21 cellular contexts compared by ENCODE assay signal in genomic region chr2:23589220-23589647, GRCh38.
DNase-seq lines count a peak whose midpoint lies in the region; ATAC-seq, FAIRE-seq and TF ChIP-seq lines count a peak whose summit lies in the region.
"Had no signal": no experiment of that assay in that cellular context is flagged by ENCODE, and none has a peak within 500 bp of the region (broad histone marks: within the 10 kb centered on the region; RNA-seq: fewer than 3 reads in every experiment).

No MANE protein-coding gene starts in this region.

- H3K27me3 Mint-ChIP-seq in glutamatergic neuron (ENCODE audit: unreplicated experiment) = peaks cover 11% of the 10 kb centered on the region

- TF ChIP-seq CTCF in RWPE2 (IDR thresholded peaks at IDR 0.05; ENCODE audit: poor library complexity, severe bottlenecking) (no peak), glutamatergic neuron (IDR thresholded peaks at IDR 0.05; ENCODE audit: partially characterized antibody, unreplicated experiment) (no peak), spleen (IDR thresholded peaks at IDR 0.05 in 8 of 11, conservative IDR thresholded peaks at IDR 0.05 in 3 of 11) (no peak)

- no peak overlapping the region for H3K9ac ChIP-seq in muscle layer of colon (ENCODE audit: low read length)
- H3K9ac ChIP-seq: GM23248 had no signal

- no peak overlapping the region for H3K4me3 Mint-ChIP-seq in glutamatergic neuron (ENCODE audit: unreplicated experiment)
- H3K4me3 Mint-ChIP-seq: activated CD4-positive, alpha-beta T cell treated with anti-CD3 and anti-CD28 coated beads, Interleukin-2, amount 10 ng/mL, durations not matched to agents 7 days and 5 days; CD4-positive, alpha-beta memory T cell; dendritic cell treated with granulocyte-macrophage colony-stimulating factor and Interleukin-4, amounts not matched to agents 40 ng/mL and 50 ng/mL, for 4 days; mesothelial cell of epicardium; T-helper 17 cell had no signal

- H3K4me1 ChIP-seq in RWPE2 (ENCODE audit: insufficient read depth, poor library complexity, severe bottlenecking) (no peaks in the 10 kb centered on the region), muscle layer of colon (ENCODE audit: insufficient read depth, low read length) (peaks cover 63% of the 10 kb centered on the region), spleen (peaks cover 0 to 15% (median 2%) of the 10 kb centered on the region in 6 donors)
- H3K4me1 ChIP-seq: breast epithelium had no signal

- WGBS in spleen, 5 donors = 81 to 88% (median 83%) methylated on average over 6 to 9 of the region's 9 CpGs

- no peak for TF ChIP-seq POLR2A in spleen (IDR thresholded peaks at IDR 0.05)

- DNase-seq in RWPE2 (ENCODE audit: low spot score) (peak; percentile 34), glutamatergic neuron (peak; percentile 52), spleen (peak; percentile 53), NCI-H82 (lab: John Stamatoyannopoulos, UW) (no peak), HTR-8/SVneo (ENCODE audit: insufficient read length, low spot score) (no peak)
- DNase-seq: activated CD4-positive, alpha-beta T cell treated with anti-CD3 and anti-CD28 coated beads, Interleukin-2, amount 10 ng/mL, durations not matched to agents 7 days and 5 days; CD4-positive, alpha-beta memory T cell; DMS79; GM23248; NCI-H1417 treated with DMSO at 0.1 percent for 48 hours; NCI-H748 treated with DMSO at 0.1 percent for 48 hours; OCI-M1; T-helper 17 cell had no signal

- H3K4me3 ChIP-seq in RWPE2 (ENCODE audit: severe bottlenecking) = no peak overlapping the region
- H3K4me3 ChIP-seq in muscle layer of colon (ENCODE audit: low read depth in 1 of 2, low read length in 2 of 2) = no peak overlapping the region
- no peak overlapping the region for H3K4me3 ChIP-seq in spleen
- H3K4me3 ChIP-seq: breast epithelium, GM23248, thoracic aorta had no signal

- H3K27ac Mint-ChIP-seq in glutamatergic neuron (ENCODE audit: unreplicated experiment) = peak overlapping the region; percentile 68
- H3K27ac Mint-ChIP-seq: activated CD4-positive, alpha-beta T cell treated with anti-CD3 and anti-CD28 coated beads, Interleukin-2, amount 10 ng/mL, durations not matched to agents 7 days and 5 days; CD4-positive, alpha-beta memory T cell; dendritic cell treated with granulocyte-macrophage colony-stimulating factor and Interleukin-4, amounts not matched to agents 40 ng/mL and 50 ng/mL, for 4 days; mesothelial cell of epicardium; T-helper 17 cell had no signal

- no peak for ATAC-seq in RWPE2 (ENCODE audit: low read depth)
- no peak for ATAC-seq in GM19455 (IDR thresholded peaks at IDR 0.05; ENCODE audit: unreplicated experiment)
- ATAC-seq: T-helper 17 cell had no signal

- H3K27ac ChIP-seq in RWPE2 (ENCODE audit: poor library complexity, severe bottlenecking) (no peak overlapping the region), muscle layer of colon (ENCODE audit: low read depth, low read length) (peak overlapping the region; percentile 87), spleen (no peak overlapping the region)
- H3K27ac ChIP-seq: GM23248 had no signal

- H3K27me3 ChIP-seq in RWPE2 (ENCODE audit: insufficient read depth, poor library complexity, severe bottlenecking) = no peaks in the 10 kb centered on the region
- no peaks in the 10 kb centered on the region for H3K27me3 ChIP-seq in muscle layer of colon (ENCODE audit: control insufficient read depth in 1 of 2, insufficient read depth in 2 of 2, low read length in 2 of 2)
- peaks cover 0 to 19% (median 0%) of the 10 kb centered on the region in 7 donors for H3K27me3 ChIP-seq in spleen (replicated peaks in 1 of 7)
- H3K27me3 ChIP-seq: breast epithelium had no signal

- peaks cover 54% of the 10 kb centered on the region for H3K4me1 Mint-ChIP-seq in glutamatergic neuron (ENCODE audit: low read depth, unreplicated experiment)
- H3K4me1 Mint-ChIP-seq: activated CD4-positive, alpha-beta T cell treated with anti-CD3 and anti-CD28 coated beads, Interleukin-2, amount 10 ng/mL, durations not matched to agents 7 days and 5 days; CD4-positive, alpha-beta memory T cell; T-helper 17 cell had no signal

- no peaks in the 10 kb centered on the region for H3K36me3 ChIP-seq in RWPE2 (ENCODE audit: low read depth)
- H3K36me3 ChIP-seq in muscle layer of colon (ENCODE audit: insufficient read depth, low read length) = no peaks in the 10 kb centered on the region
- no peaks in the 10 kb centered on the region for H3K36me3 ChIP-seq in spleen
- H3K36me3 ChIP-seq: breast epithelium, thoracic aorta had no signal

- H3K36me3 Mint-ChIP-seq in glutamatergic neuron (ENCODE audit: unreplicated experiment) = no peaks in the 10 kb centered on the region
- H3K36me3 Mint-ChIP-seq: CD4-positive, alpha-beta memory T cell; mesothelial cell of epicardium had no signal

- intact Hi-C loops in spleen (cut with DNase I; ENCODE audit: low total_unique reads) = no loop called here

- no peak for FAIRE-seq in HTR-8/SVneo (lab: Jason Lieb, UNC)
- FAIRE-seq: GM12891, keratinocyte had no signal

- no peaks in the 10 kb centered on the region for H3K9me3 ChIP-seq in RWPE2 (ENCODE audit: severe bottlenecking)
- H3K9me3 ChIP-seq in muscle layer of colon (ENCODE audit: low read length) = no peaks in the 10 kb centered on the region
- no peaks in the 10 kb centered on the region for H3K9me3 ChIP-seq in spleen
- H3K9me3 ChIP-seq: breast epithelium, thoracic aorta had no signal

- peaks cover 15% of the 10 kb centered on the region for H3K9me3 Mint-ChIP-seq in glutamatergic neuron (ENCODE audit: unreplicated experiment)
- H3K9me3 Mint-ChIP-seq: activated CD4-positive, alpha-beta T cell treated with anti-CD3 and anti-CD28 coated beads, Interleukin-2, amount 10 ng/mL, durations not matched to agents 7 days and 5 days; CD4-positive, alpha-beta memory T cell; dendritic cell treated with granulocyte-macrophage colony-stimulating factor and Interleukin-4, amounts not matched to agents 40 ng/mL and 50 ng/mL, for 4 days; mesothelial cell of epicardium had no signal

Comparison
In these comparisons a context has a peak if more than half of its experiments do, and no peak if none do; other contexts are left out.
1. DNase-seq: peak in RWPE2 (single experiment), glutamatergic neuron (single experiment) and spleen (single experiment); none in NCI-H82 (single experiment) and HTR-8/SVneo (single experiment).